In genomic region chr9:15352301-15352700, GRCh38 we compare ENCODE assay signal across 1 cellular context.
TF ChIP-seq lines count a peak whose summit lies in the region.

No MANE protein-coding gene starts in this region.

TF ChIP-seq in HepG2, 621 proteins besides CTCF, POLR2A, EP300 and RAD21 (continued from another document and continues in another):
- TF ChIP-seq AKNA (CRISPR knock-in tag; IDR thresholded peaks at IDR 0.05; ENCODE audit: borderline replicate concordance): no peak
- TF ChIP-seq PRPF4 (IDR thresholded peaks at IDR 0.05; ENCODE audit: low read depth, low read length, poor library complexity, severe bottlenecking): no peak
- no peak for TF ChIP-seq FLYWCH1 (CRISPR knock-in tag; IDR thresholded peaks at IDR 0.05)
- no peak for TF ChIP-seq HIC2 (CRISPR knock-in tag; IDR thresholded peaks at IDR 0.05; ENCODE audit: low read depth)
- peak; percentile 71; the same call in 1 of the 2 replicates for TF ChIP-seq ZNF644 (CRISPR knock-in tag; IDR thresholded peaks at IDR 0.05; ENCODE audit: low read depth)
- TF ChIP-seq ZNF713 (CRISPR knock-in tag; IDR thresholded peaks at IDR 0.05): no peak
- TF ChIP-seq ZNF205 (CRISPR knock-in tag; IDR thresholded peaks at IDR 0.05): no peak
- peak; percentile 34; the same call in 1 of the 2 replicates for TF ChIP-seq ZMYM3 (CRISPR knock-in tag; IDR thresholded peaks at IDR 0.05)
- TF ChIP-seq RBFOX2 (IDR thresholded peaks at IDR 0.05; ENCODE audit: low read depth, low read length): no peak
- TF ChIP-seq GRHL1 (CRISPR knock-in tag; conservative IDR thresholded peaks at IDR 0.05): no peak
- no peak for TF ChIP-seq ZFYVE20 (CRISPR knock-in tag; IDR thresholded peaks at IDR 0.05; ENCODE audit: borderline replicate concordance, low read depth)
- no peak for TF ChIP-seq ZNF33B (CRISPR knock-in tag; IDR thresholded peaks at IDR 0.05)
- no peak for TF ChIP-seq ZNF883 (CRISPR knock-in tag; IDR thresholded peaks at IDR 0.05; ENCODE audit: not compliant biosample characterization)
- no peak for TF ChIP-seq CHD4 (IDR thresholded peaks at IDR 0.05; ENCODE audit: borderline replicate concordance, low read length)
- no peak for TF ChIP-seq MEIS1 (CRISPR knock-in tag; IDR thresholded peaks at IDR 0.05; ENCODE audit: borderline replicate concordance)
- TF ChIP-seq ZNF775 (CRISPR knock-in tag; IDR thresholded peaks at IDR 0.05; ENCODE audit: borderline replicate concordance): no peak
- TF ChIP-seq NCOR1 (IDR thresholded peaks at IDR 0.05; ENCODE audit: borderline replicate concordance, low read length): no peak
- TF ChIP-seq SOX5 (CRISPR knock-in tag; IDR thresholded peaks at IDR 0.05; ENCODE audit: borderline replicate concordance): peak; percentile 45; the same call in 1 of the 2 replicates
- no peak for TF ChIP-seq ATF4 (CRISPR knock-in tag; IDR thresholded peaks at IDR 0.05)
- TF ChIP-seq TBX2 (CRISPR knock-in tag; IDR thresholded peaks at IDR 0.05; ENCODE audit: borderline replicate concordance): no peak
- no peak for TF ChIP-seq MIER3 (CRISPR knock-in tag; IDR thresholded peaks at IDR 0.05; ENCODE audit: borderline replicate concordance)
- no peak for TF ChIP-seq ATF6 (CRISPR knock-in tag; conservative IDR thresholded peaks at IDR 0.05)
- no peak for TF ChIP-seq MZF1 (CRISPR knock-in tag; IDR thresholded peaks at IDR 0.05; ENCODE audit: borderline replicate concordance)
- no peak for TF ChIP-seq ATRX (CRISPR knock-in tag; IDR thresholded peaks at IDR 0.05; ENCODE audit: borderline replicate concordance)
- peak; percentile 44 for TF ChIP-seq TEAD3 (CRISPR knock-in tag; optimal IDR thresholded peaks at IDR 0.05; ENCODE audit: borderline replicate concordance)
- TF ChIP-seq CBX2 (IDR thresholded peaks at IDR 0.05; ENCODE audit: low read depth, low read length): no peak
- no peak for TF ChIP-seq CBX2 (CRISPR knock-in tag; IDR thresholded peaks at IDR 0.05; ENCODE audit: low read depth)
- TF ChIP-seq GATAD1 (CRISPR knock-in tag; IDR thresholded peaks at IDR 0.05): no peak
- TF ChIP-seq CENPBD1 (CRISPR knock-in tag; IDR thresholded peaks at IDR 0.05; ENCODE audit: borderline replicate concordance, low read depth): no peak
- TF ChIP-seq KLF12 (CRISPR knock-in tag; IDR thresholded peaks at IDR 0.05; ENCODE audit: borderline replicate concordance): no peak
- TF ChIP-seq HDAC1 (CRISPR knock-in tag; IDR thresholded peaks at IDR 0.05): no peak
- TF ChIP-seq ZSCAN29 (CRISPR knock-in tag; conservative IDR thresholded peaks at IDR 0.05): peak; percentile 36; the same call in 1 of the 2 replicates
- 0 out of 2 replicates have a peak, but pooled peaks have one; percentile 28 for TF ChIP-seq ETV5 (CRISPR knock-in tag; IDR thresholded peaks at IDR 0.05; ENCODE audit: borderline replicate concordance)
- no peak for TF ChIP-seq SIN3B (IDR thresholded peaks at IDR 0.05; ENCODE audit: low read length)
- TF ChIP-seq ZNF766 (CRISPR knock-in tag; IDR thresholded peaks at IDR 0.05; ENCODE audit: borderline replicate concordance): no peak
- no peak for TF ChIP-seq ZC3H4 (CRISPR knock-in tag; IDR thresholded peaks at IDR 0.05; ENCODE audit: borderline replicate concordance)
- TF ChIP-seq CENPX (CRISPR knock-in tag; IDR thresholded peaks at IDR 0.05): no peak
- peak; percentile 62 for TF ChIP-seq POGZ (CRISPR knock-in tag; IDR thresholded peaks at IDR 0.05)
- TF ChIP-seq STAG1 (CRISPR knock-in tag; IDR thresholded peaks at IDR 0.05): no peak
- no peak for TF ChIP-seq ZNF639 (CRISPR knock-in tag; conservative IDR thresholded peaks at IDR 0.05)
- TF ChIP-seq PAF1 (CRISPR knock-in tag; IDR thresholded peaks at IDR 0.05): no peak
- no peak for TF ChIP-seq KLF6 (CRISPR knock-in tag; IDR thresholded peaks at IDR 0.05)
- TF ChIP-seq MIER2 (CRISPR knock-in tag; IDR thresholded peaks at IDR 0.05): no peak
- TF ChIP-seq GATAD2A (CRISPR knock-in tag; IDR thresholded peaks at IDR 0.05): no peak
- no peak for TF ChIP-seq CERS6 (CRISPR knock-in tag; IDR thresholded peaks at IDR 0.05)
- TF ChIP-seq TBX3 (IDR thresholded peaks at IDR 0.05; ENCODE audit: borderline replicate concordance): no peak
- no peak for TF ChIP-seq ZBTB34 (CRISPR knock-in tag; IDR thresholded peaks at IDR 0.05)
- TF ChIP-seq CEBPG (CRISPR knock-in tag; IDR thresholded peaks at IDR 0.05): peak; percentile 35; the same call in 1 of the 2 replicates
- no peak for TF ChIP-seq STAT5B (CRISPR knock-in tag; IDR thresholded peaks at IDR 0.05)
- peak; percentile 52; the same call in 1 of the 2 replicates for TF ChIP-seq MED1 (CRISPR knock-in tag; IDR thresholded peaks at IDR 0.05)
- TF ChIP-seq ZNF615 (CRISPR knock-in tag; IDR thresholded peaks at IDR 0.05; ENCODE audit: borderline replicate concordance): no peak
- TF ChIP-seq AKAP8 (CRISPR knock-in tag; IDR thresholded peaks at IDR 0.05): no peak
- TF ChIP-seq ETV6 (CRISPR knock-in tag; conservative IDR thresholded peaks at IDR 0.05): no peak
- TF ChIP-seq ZNF773 (CRISPR knock-in tag; IDR thresholded peaks at IDR 0.05; ENCODE audit: borderline replicate concordance): no peak
- TF ChIP-seq EHMT2 (IDR thresholded peaks at IDR 0.05; ENCODE audit: borderline replicate concordance, low read depth, low read length): peak; percentile 27; the same call in 1 of the 2 replicates
- no peak for TF ChIP-seq MAX (IDR thresholded peaks at IDR 0.05)
- no peak for TF ChIP-seq HNRNPUL1 (IDR thresholded peaks at IDR 0.05; ENCODE audit: low read depth, low read length)
